Comparison of ENCODE assay signal across 8 cellular contexts in the genomic region with DNA sequence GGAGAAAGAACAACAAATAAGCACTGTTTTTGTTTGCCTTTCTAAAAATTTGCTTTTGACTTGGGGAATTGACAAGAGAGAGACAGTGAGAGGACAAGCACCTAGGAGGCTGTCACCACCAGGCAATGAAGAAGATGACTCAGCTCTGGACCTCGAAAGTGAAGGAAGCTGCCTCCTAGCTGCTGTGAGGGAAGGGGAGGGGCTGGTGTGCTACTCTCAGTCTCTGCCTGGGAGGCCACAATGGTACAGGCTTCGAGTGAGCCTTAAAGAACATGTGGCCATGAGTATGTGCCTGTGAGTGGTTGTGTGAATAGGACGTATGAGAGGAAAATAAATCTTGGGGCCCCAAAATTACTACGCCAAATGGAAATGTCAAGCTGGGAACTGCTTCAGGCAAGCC. TPM values are rescaled to one million over a fixed set of nuclear protein-coding genes. Genes with fewer than 3 reads are reported as not detected.
DNase-seq lines count a peak whose midpoint lies in the region; ATAC-seq and TF ChIP-seq lines count a peak whose summit lies in the region.

No MANE protein-coding gene starts in this region.

- H3K27ac Mint-ChIP-seq in activated CD8-positive, alpha-beta T cell treated with anti-CD3 and anti-CD28 coated beads for 36 hours: no peak overlapping the region
- peak overlapping the region in 2 of 8 donors; percentile 7 to 11 for H3K27ac Mint-ChIP-seq in CD8-positive, alpha-beta memory T cell

- no peak overlapping the region for H3K4me3 Mint-ChIP-seq in activated CD8-positive, alpha-beta T cell treated with anti-CD3 and anti-CD28 coated beads for 36 hours
- H3K4me3 Mint-ChIP-seq in CD8-positive, alpha-beta memory T cell: no peak overlapping the region

- POLR2A ChIA-PET in activated CD8-positive, alpha-beta T cell treated with anti-CD3 and anti-CD28 coated beads for 36 hours (lab: Charles Lee): no interaction called here
- POLR2A ChIA-PET in CD8-positive, alpha-beta memory T cell (lab: Charles Lee): no interaction called here

- DNase-seq in activated CD8-positive, alpha-beta T cell treated with anti-CD3 and anti-CD28 coated beads for 36 hours: peak; percentile 58
- peak; percentile 13 for DNase-seq in myocyte (ENCODE audit: low read depth)
- DNase-seq in COR-L47 (lab: John Stamatoyannopoulos, UW): no peak
- DNase-seq in pons (ENCODE audit: low spot score): no peak
- no peak for DNase-seq in CD8-positive, alpha-beta memory T cell

- no peaks in the 10 kb centered on the region for H3K36me3 ChIP-seq in CD8-positive, alpha-beta memory T cell (ENCODE audit: insufficient read depth, low read length)

- H3K36me3 Mint-ChIP-seq in activated CD8-positive, alpha-beta T cell treated with anti-CD3 and anti-CD28 coated beads for 36 hours (ENCODE audit: low read depth): no peaks in the 10 kb centered on the region
- no peaks in the 10 kb centered on the region for H3K36me3 Mint-ChIP-seq in CD8-positive, alpha-beta memory T cell

- no peaks in the 10 kb centered on the region for H3K27me3 Mint-ChIP-seq in activated CD8-positive, alpha-beta T cell treated with anti-CD3 and anti-CD28 coated beads for 36 hours
- H3K27me3 Mint-ChIP-seq in CD8-positive, alpha-beta memory T cell: peaks cover 3 to 9% of the 10 kb centered on the region in 2 donors

- TF ChIP-seq CTCF in activated CD8-positive, alpha-beta T cell treated with anti-CD3 and anti-CD28 coated beads for 36 hours (IDR thresholded peaks at IDR 0.05): no peak

- H3K27ac ChIP-seq in CD8-positive, alpha-beta memory T cell (ENCODE audit: low read depth, low read length): no peak overlapping the region

- intact Hi-C loops in activated CD8-positive, alpha-beta T cell treated with anti-CD3 and anti-CD28 coated beads for 36 hours (cut with micrococcal nuclease): no loop called here

- H3K27me3 ChIP-seq in CD8-positive, alpha-beta memory T cell (ENCODE audit: insufficient read depth, low read length, poor library complexity, severe bottlenecking): no peaks in the 10 kb centered on the region

- peak; percentile 99 for ATAC-seq in GM18517 (IDR thresholded peaks at IDR 0.05; ENCODE audit: unreplicated experiment)
- ATAC-seq in GM21737 (IDR thresholded peaks at IDR 0.05; ENCODE audit: unreplicated experiment): peak; percentile 96
- peak; percentile 94 for ATAC-seq in HG03575 (IDR thresholded peaks at IDR 0.05; ENCODE audit: extremely low read depth, insufficient number of reproducible peaks, low FRiP score, unreplicated experiment)
- ATAC-seq in activated CD8-positive, alpha-beta T cell treated with anti-CD3 and anti-CD28 coated beads for 36 hours: peak; percentile 95

- no peaks in the 10 kb centered on the region for H3K9me3 Mint-ChIP-seq in activated CD8-positive, alpha-beta T cell treated with anti-CD3 and anti-CD28 coated beads for 36 hours
- H3K9me3 Mint-ChIP-seq in CD8-positive, alpha-beta memory T cell: no peaks in the 10 kb centered on the region

- no peak overlapping the region for H3K4me3 ChIP-seq in CD8-positive, alpha-beta memory T cell (ENCODE audit: low read length)

- H3K4me1 ChIP-seq in CD8-positive, alpha-beta memory T cell (ENCODE audit: insufficient read depth, low read length): no peaks in the 10 kb centered on the region

- H3K9me3 ChIP-seq in CD8-positive, alpha-beta memory T cell (ENCODE audit: low read length): no peaks in the 10 kb centered on the region

- CTCF ChIA-PET in activated CD8-positive, alpha-beta T cell treated with anti-CD3 and anti-CD28 coated beads for 36 hours (lab: Charles Lee): interaction anchor here (1.4 to 1.9 kb wide), 2 partner anchors 10 to 816 kb away, joined by 3 to 5 read pairs; no protein-coding TSS in a partner anchor
- CTCF ChIA-PET in CD8-positive, alpha-beta memory T cell (lab: Charles Lee): no interaction called here

- peaks cover 4% of the 10 kb centered on the region for H3K4me1 Mint-ChIP-seq in activated CD8-positive, alpha-beta T cell treated with anti-CD3 and anti-CD28 coated beads for 36 hours (ENCODE audit: low read depth)
- H3K4me1 Mint-ChIP-seq in CD8-positive, alpha-beta memory T cell: no peaks in the 10 kb centered on the region

RNA-seq across cellular contexts. Expression of gene PLK2, which starts 7.1 kb away (rescaled TPM):
- total RNA-seq in activated CD8-positive, alpha-beta T cell treated with anti-CD3 and anti-CD28 coated beads for 36 hours: 1 to 10 TPM; 3.1 to 4.0 TPM
- total RNA-seq in myocyte: 171 and 198 TPM in 2 replicates
- 109 TPM for polyA plus RNA-seq in myocyte (2012)
- total RNA-seq in CD8-positive, alpha-beta memory T cell: 1 to 10 TPM; 2.5 to 3.0 TPM
- polyA plus RNA-seq in CD8-positive, alpha-beta memory T cell: 5.2 TPM

RNA-seq across cellular contexts. Expression of gene GAPT, which starts 24.3 kb away (rescaled TPM):
- total RNA-seq in activated CD8-positive, alpha-beta T cell treated with anti-CD3 and anti-CD28 coated beads for 36 hours: not detected
- total RNA-seq in myocyte: not detected in 2 replicates
- polyA plus RNA-seq in myocyte (2012): not detected
- total RNA-seq in CD8-positive, alpha-beta memory T cell: under 1 TPM in 1 of 2 experiments, not detected in 1; 0.26 TPM
- 1.3 TPM for polyA plus RNA-seq in CD8-positive, alpha-beta memory T cell

Comparison
In these comparisons a context has a peak if more than half of its experiments do, and no peak if none do; other contexts are left out.
1. DNase-seq: peak in activated CD8-positive, alpha-beta T cell treated with anti-CD3 and anti-CD28 coated beads for 36 hours (single experiment) and myocyte (single experiment); none in COR-L47 (single experiment), pons (single experiment) and CD8-positive, alpha-beta memory T cell (0 of 5).
2. RNA of gene PLK2, which starts 7.1 kb away (total RNA-seq): 171 to 198 TPM in myocyte; 3.1 to 4.0 TPM in activated CD8-positive, alpha-beta T cell treated with anti-CD3 and anti-CD28 coated beads for 36 hours and 2.5 to 3.0 TPM in CD8-positive, alpha-beta memory T cell; every median in the first group is over 10 times any median in the second.
3. Peak in every context shown above with its lines, with median percentiles within 50 percentile points of each other: ATAC-seq.